In the genomic region with DNA sequence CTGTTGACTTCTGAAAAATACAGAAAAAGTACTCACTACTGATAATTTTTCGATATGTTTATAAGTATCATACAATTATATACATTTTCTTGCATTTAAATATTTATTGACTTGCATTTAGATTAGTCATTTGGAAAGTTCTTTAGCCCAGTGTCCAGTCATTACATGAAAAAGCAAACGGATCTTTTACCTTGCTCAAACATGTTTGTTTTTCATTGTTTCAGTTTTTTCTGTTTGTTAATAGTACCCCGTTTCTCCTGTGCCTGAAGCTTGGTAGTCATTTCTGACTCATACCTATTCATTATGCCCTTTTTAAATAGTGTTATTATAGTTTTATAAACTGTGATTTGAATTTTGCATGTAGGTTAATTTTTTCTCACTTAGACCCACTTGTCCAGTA, we compare ENCODE assay signal across 1 cellular context.
TF ChIP-seq lines count a peak whose summit lies in the region.

No MANE protein-coding gene starts in this region.

TF ChIP-seq in IMR-90, 13 proteins besides CTCF, POLR2A, EP300 and RAD21 (continued from another document):
- TF ChIP-seq, protein P1, sequence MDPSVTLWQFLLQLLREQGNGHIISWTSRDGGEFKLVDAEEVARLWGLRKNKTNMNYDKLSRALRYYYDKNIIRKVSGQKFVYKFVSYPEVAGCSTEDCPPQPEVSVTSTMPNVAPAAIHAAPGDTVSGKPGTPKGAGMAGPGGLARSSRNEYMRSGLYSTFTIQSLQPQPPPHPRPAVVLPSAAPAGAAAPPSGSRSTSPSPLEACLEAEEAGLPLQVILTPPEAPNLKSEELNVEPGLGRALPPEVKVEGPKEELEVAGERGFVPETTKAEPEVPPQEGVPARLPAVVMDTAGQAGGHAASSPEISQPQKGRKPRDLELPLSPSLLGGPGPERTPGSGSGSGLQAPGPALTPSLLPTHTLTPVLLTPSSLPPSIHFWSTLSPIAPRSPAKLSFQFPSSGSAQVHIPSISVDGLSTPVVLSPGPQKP (IDR thresholded peaks at IDR 0.05; ENCODE audit: borderline replicate concordance, low read depth, low read length): no peak
- TF ChIP-seq RFX5 (IDR thresholded peaks at IDR 0.05; ENCODE audit: low read depth, low read length) (no peak), MAFK (IDR thresholded peaks at IDR 0.05; ENCODE audit: low read depth, low read length) (no peak), CHD1 (IDR thresholded peaks at IDR 0.05; ENCODE audit: low read depth, low read length) (no peak)
TF ChIP-seq in IMR-90: peak in this region for 0.
